Comparison of ENCODE assay signal across 9 cellular contexts in genomic region chr17:74089869-74090464, GRCh38.
DNase-seq lines count a peak whose midpoint lies in the region; ATAC-seq, FAIRE-seq and TF ChIP-seq lines count a peak whose summit lies in the region.
"Had no signal": no experiment of that assay in that cellular context is flagged by ENCODE, and none has a peak within 500 bp of the region (broad histone marks: within the 10 kb centered on the region; RNA-seq: fewer than 3 reads in every experiment).

No MANE protein-coding gene starts in this region.

- POLR2A ChIA-PET in PC-3 (lab: Charles Lee; ENCODE audit: unreplicated experiment) (no interaction called here), GM12878 (lab: Charles Lee) (interaction anchor here (0.5 kb wide), 1 partner anchor 113 kb away, joined by 4 read pairs; no protein-coding TSS in a partner anchor)

- 0% methylated on average over 4 of the region's 4 CpGs for WGBS in GM12878 (ENCODE audit: insufficient coverage, insufficient replicate concordance, low lambda C conversion rate, missing lambda C conversion rate)

- RAD21 ChIA-PET in GM12878 (lab: Charles Lee; ENCODE audit: unreplicated experiment): interaction anchor here (0.6 to 2.5 kb wide), 5 partner anchors 54 to 113 kb away, joined by 3 to 14 read pairs (median 3); no protein-coding TSS in a partner anchor

- no peaks in the 10 kb centered on the region for H4K20me1 ChIP-seq in PC-3 (ENCODE audit: low read length)
- no peaks in the 10 kb centered on the region for H4K20me1 ChIP-seq in GM12878 (ENCODE audit: control insufficient read depth, insufficient read depth)

- in situ Hi-C loops in GM12878 (cut with MboI): no loop called here

- TF ChIP-seq POLR2A in GM12878 (IDR thresholded peaks at IDR 0.05; ENCODE audit: low read depth, low read length): no peak

- H3K4me1 ChIP-seq in PC-3 (ENCODE audit: insufficient read depth, low read length) (no peaks in the 10 kb centered on the region), GM12878 (ENCODE audit: control insufficient read depth, insufficient read depth, low read length) (no peaks in the 10 kb centered on the region), upper lobe of right lung (no peaks in the 10 kb centered on the region)

- no peak overlapping the region for H3K4me2 ChIP-seq in PC-3 (ENCODE audit: low read length)
- no peak overlapping the region for H3K4me2 ChIP-seq in GM12878 (ENCODE audit: control insufficient read depth, insufficient read depth)

- H3K4me3 ChIP-seq in PC-3 (ENCODE audit: low read length): no peak overlapping the region
- no peak overlapping the region for H3K4me3 ChIP-seq in GM12878
- no peak overlapping the region for H3K4me3 ChIP-seq in upper lobe of right lung

- CTCF ChIA-PET in PC-3 (lab: Charles Lee): interaction anchor here (0.6 to 1.0 kb wide), 3 partner anchors 110 to 660 kb away, joined by 3 to 10 read pairs (median 3); no protein-coding TSS in a partner anchor
- CTCF ChIA-PET in GM12878 (lab: Yijun Ruan, JAX): interaction anchor here (0.7 to 7.8 kb wide), 19 partner anchors 13 to 273 kb away, joined by 3 to 68 read pairs (median 4); partner anchors contain the start of gene RPL38

- no peaks in the 10 kb centered on the region for H3K79me2 ChIP-seq in PC-3 (ENCODE audit: low read length)
- no peaks in the 10 kb centered on the region for H3K79me2 ChIP-seq in GM12878 (ENCODE audit: control insufficient read depth, insufficient read depth, low read length)

- no peak overlapping the region for H3K27ac ChIP-seq in PC-3 (ENCODE audit: low read length)
- H3K27ac ChIP-seq in GM12878 (ENCODE audit: control insufficient read depth, insufficient read depth): no peak overlapping the region
- H3K27ac ChIP-seq in upper lobe of right lung: no peak overlapping the region

- FAIRE-seq in GM12878 (lab: Jason Lieb, UNC): peak; percentile 95

- H3K9ac ChIP-seq in PC-3 (ENCODE audit: low read length) (no peak overlapping the region), GM12878 (ENCODE audit: control insufficient read depth, insufficient read depth, low read length) (no peak overlapping the region)

- intact Hi-C loops in PC-3 (cut with micrococcal nuclease): loop anchor here (5.0 kb wide), 1 partner anchor 107 kb away; no protein-coding TSS in a partner anchor
- intact Hi-C loops in GM12878 (cut with micrococcal nuclease; ENCODE audit: unreplicated experiment): loop anchor here (1.0 to 2.0 kb wide), 2 partner anchors 86 to 109 kb away; no protein-coding TSS in a partner anchor
- intact Hi-C loops in upper lobe of right lung (cut with DNase I): no loop called here

- no peaks in the 10 kb centered on the region for H3K9me2 ChIP-seq in PC-3 (replicated peaks; ENCODE audit: low read length)

- H3K27me3 ChIP-seq in PC-3 (ENCODE audit: low read length) (peaks cover 45% of the 10 kb centered on the region), GM12878 (replicated peaks in 1 of 2; ENCODE audit: control insufficient read depth in 2 of 2, insufficient read depth in 2 of 2, low read length in 1 of 2) (no peaks in the 10 kb centered on the region; a peak in 1 of 4 replicates), upper lobe of right lung (no peaks in the 10 kb centered on the region)

- SMC1A ChIA-PET in GM12878 (lab: Charles Lee; ENCODE audit: uncharacterized antibody, unreplicated experiment): interaction anchor here (0.8 to 1.4 kb wide), 2 partner anchors 87 to 110 kb away, joined by 6 read pairs; no protein-coding TSS in a partner anchor

- H3K36me3 ChIP-seq in PC-3 (ENCODE audit: low read depth, low read length) (no peaks in the 10 kb centered on the region), GM12878 (ENCODE audit: control insufficient read depth in 2 of 2, insufficient read depth in 2 of 2, low read length in 1 of 2) (no peaks in the 10 kb centered on the region), upper lobe of right lung (no peaks in the 10 kb centered on the region)

- H2AFZ ChIP-seq in PC-3 (ENCODE audit: low read length) (no peak overlapping the region), GM12878 (ENCODE audit: control insufficient read depth, low read depth, low read length) (no peak overlapping the region)

- TF ChIP-seq CTCF in PC-3 (conservative IDR thresholded peaks at IDR 0.05; ENCODE audit: low read depth, low read length) (peak; percentile 89), GM12878 (IDR thresholded peaks at IDR 0.05 in 2 of 3, conservative IDR thresholded peaks at IDR 0.05 in 1 of 3; ENCODE audit: control insufficient read depth in 2 of 3, extremely low read depth in 1 of 3, insufficient read depth in 1 of 3, low read depth in 3 of 3, low read length in 3 of 3) (peak; percentile 68 to 90 (median 89)), upper lobe of right lung (IDR thresholded peaks at IDR 0.05) (peak; percentile 49)

- ATAC-seq in PC-3 (peak; percentile 42; the same call in 1 of the 2 replicates), GM12878 (peak; percentile 79), upper lobe of right lung (peak; percentile 74), HG02970 (IDR thresholded peaks at IDR 0.05; ENCODE audit: low FRiP score, unreplicated experiment) (no peak), GM21528 (IDR thresholded peaks at IDR 0.05; ENCODE audit: low FRiP score, unreplicated experiment) (no peak)

- peak; percentile 52 for TF ChIP-seq RAD21 in GM12878 (IDR thresholded peaks at IDR 0.05; ENCODE audit: insufficient read depth, low read depth, low read length)

- H3F3A ChIP-seq in PC-3 (ENCODE audit: low read length, unreplicated experiment): no peaks in the 10 kb centered on the region

- no TSS peak for BruUV-seq in PC-3 (replicated peaks; lab: Mats Ljungman, UMichigan)
- BruUV-seq in GM12878 (replicated peaks; lab: Mats Ljungman, UMichigan): no TSS peak

- no peak for TF ChIP-seq EP300 in GM12878 (IDR thresholded peaks at IDR 0.05; ENCODE audit: borderline replicate concordance in 1 of 2, control insufficient read depth in 1 of 2, low read depth in 2 of 2, low read length in 2 of 2)

- H3K9me3 ChIP-seq in PC-3 (ENCODE audit: low read length) (peaks cover 7% of the 10 kb centered on the region; the same call in 1 of the 2 replicates), GM12878 (replicated peaks; ENCODE audit: control insufficient read depth, insufficient read depth, low read length) (no peaks in the 10 kb centered on the region), upper lobe of right lung (no peaks in the 10 kb centered on the region)

- peak; percentile 64 for DNase-seq in Daoy (ENCODE audit: low read depth)
- peak; percentile 35 for DNase-seq in HuH-7.5 (ENCODE audit: low spot score)
- DNase-seq in PC-3: peak; percentile 77
- peak; percentile 11 for DNase-seq in GM12878 (ENCODE audit: low read depth, low spot score)
- DNase-seq in medulla oblongata (ENCODE audit: extremely low spot score): peak; percentile 48
- DNase-seq in upper lobe of right lung: peak; percentile 78
- DNase-seq: activated B cell treated with CpG ODN at 0.5 μM for 24 hours had no signal

TF ChIP-seq in GM12878, 131 proteins besides CTCF, POLR2A, EP300 and RAD21:
- TF ChIP-seq KDM1A (IDR thresholded peaks at IDR 0.05; ENCODE audit: borderline replicate concordance): no peak
- TF ChIP-seq MEF2A (IDR thresholded peaks at IDR 0.05; ENCODE audit: insufficient read depth, low read depth, low read length): no peak
- TF ChIP-seq ZNF217 (IDR thresholded peaks at IDR 0.05): no peak
- peak; percentile 58; the same call in 1 of the 2 replicates for TF ChIP-seq SMC3 (IDR thresholded peaks at IDR 0.05; ENCODE audit: borderline replicate concordance, low read length)

Comparison
In these comparisons a context has a peak if more than half of its experiments do, and no peak if none do; other contexts are left out.
1. DNase-seq: peak in every context shown above with its lines; median percentile 78 in upper lobe of right lung; 77 in PC-3; 64 in Daoy; 48 in medulla oblongata; 35 in HuH-7.5; 11 in GM12878.
2. ATAC-seq: peak in PC-3 (single experiment), GM12878 (single experiment) and upper lobe of right lung (single experiment); none in HG02970 (single experiment) and GM21528 (single experiment).
3. Peak in every context shown above with its lines, with median percentiles within 50 percentile points of each other: CTCF ChIP-seq.